20 cellular contexts compared by ENCODE assay signal in genomic region chr4:119746951-119747350, GRCh38.
"Had no signal": no experiment of that assay in that cellular context is flagged by ENCODE, and none has a peak within 500 bp of the region (broad histone marks: within the 10 kb centered on the region; RNA-seq: fewer than 3 reads in every experiment).

No MANE protein-coding gene starts in this region.

- H3K36me3 ChIP-seq: brain microvascular endothelial cell, esophagus squamous epithelium, left lung, suprapubic skin had no signal

- DNase-seq: activated B cell treated with CpG ODN at 0.5 μM for 24 hours; activated CD4-positive, alpha-beta T cell treated with anti-CD3 and anti-CD28 coated beads for 48 hours; activated CD8-positive, alpha-beta T cell treated with anti-CD3 and anti-CD28 coated beads for 36 hours; activated gamma-delta T cell treated with Interleukin-2 at 50 U/mL for 16 hours; activated T-cell treated with anti-CD3 and anti-CD28 coated beads, Interleukin-2, amount 50 U/mL, for 72 hours; amygdala; brain microvascular endothelial cell; cortex of kidney; effector CD8-positive, alpha-beta T cell; esophagus squamous epithelium; hypothalamus; kidney; left lung; mesenchymal stem cell; nucleus accumbens; stimulated activated naive CD8-positive, alpha-beta T cell treated with anti-CD3 and anti-CD28 coated beads, Interleukin-15, Interleukin-2, amounts not matched to agents 100 U/mL and 50 U/mL, for 24 hours; SW 1271; trophoblast cell had no signal

- ATAC-seq: activated CD8-positive, alpha-beta T cell treated with anti-CD3 and anti-CD28 coated beads for 36 hours; activated T-cell treated with anti-CD3 and anti-CD28 coated beads, Interleukin-2, amount 50 U/mL, for 72 hours; left lung; natural killer cell treated with Interleukin-12 subunit alpha and Interleukin-12 subunit beta and Interleukin-15 and Interleukin-18, amount 100 ng/mL, for 72 hours; stimulated activated naive CD8-positive, alpha-beta T cell treated with anti-CD3 and anti-CD28 coated beads, Interleukin-15, Interleukin-2, amounts not matched to agents 100 U/mL and 50 U/mL, for 24 hours had no signal

- H3K9me3 ChIP-seq: esophagus squamous epithelium, left lung, suprapubic skin had no signal

- H3K27me3 ChIP-seq: brain microvascular endothelial cell, esophagus squamous epithelium, left lung, suprapubic skin had no signal

- H3K4me1 ChIP-seq: esophagus squamous epithelium, left lung, suprapubic skin had no signal

- H3K27ac ChIP-seq: brain microvascular endothelial cell, left lung, suprapubic skin had no signal

- H3K4me3 ChIP-seq: esophagus squamous epithelium, left lung, suprapubic skin had no signal
